ENCODE assay signal across 2 cellular contexts in the genomic region with DNA sequence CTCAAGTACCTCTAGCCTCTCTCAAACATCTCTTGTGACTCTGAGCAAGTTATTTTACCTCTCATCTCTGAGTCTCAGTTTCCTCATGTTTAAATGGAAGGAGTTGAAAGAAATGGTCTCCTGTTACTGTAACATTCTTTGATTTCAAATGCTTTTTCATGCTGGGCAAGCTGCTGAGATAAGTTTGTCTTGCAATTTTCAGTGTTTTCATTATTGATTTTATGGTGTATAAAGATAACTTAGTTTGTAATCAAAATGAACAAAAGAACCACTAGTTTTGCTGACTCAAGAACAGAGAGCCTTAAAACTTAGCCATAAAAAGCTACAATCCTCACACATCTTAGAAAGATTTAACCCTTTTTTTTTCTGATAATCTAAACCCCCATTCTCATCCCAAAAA.
TF ChIP-seq lines count a peak whose summit lies in the region.

No MANE protein-coding gene starts in this region.

TF ChIP-seq in GM23338, 12 proteins besides CTCF, POLR2A, EP300 and RAD21:
- TF ChIP-seq, protein P1, sequence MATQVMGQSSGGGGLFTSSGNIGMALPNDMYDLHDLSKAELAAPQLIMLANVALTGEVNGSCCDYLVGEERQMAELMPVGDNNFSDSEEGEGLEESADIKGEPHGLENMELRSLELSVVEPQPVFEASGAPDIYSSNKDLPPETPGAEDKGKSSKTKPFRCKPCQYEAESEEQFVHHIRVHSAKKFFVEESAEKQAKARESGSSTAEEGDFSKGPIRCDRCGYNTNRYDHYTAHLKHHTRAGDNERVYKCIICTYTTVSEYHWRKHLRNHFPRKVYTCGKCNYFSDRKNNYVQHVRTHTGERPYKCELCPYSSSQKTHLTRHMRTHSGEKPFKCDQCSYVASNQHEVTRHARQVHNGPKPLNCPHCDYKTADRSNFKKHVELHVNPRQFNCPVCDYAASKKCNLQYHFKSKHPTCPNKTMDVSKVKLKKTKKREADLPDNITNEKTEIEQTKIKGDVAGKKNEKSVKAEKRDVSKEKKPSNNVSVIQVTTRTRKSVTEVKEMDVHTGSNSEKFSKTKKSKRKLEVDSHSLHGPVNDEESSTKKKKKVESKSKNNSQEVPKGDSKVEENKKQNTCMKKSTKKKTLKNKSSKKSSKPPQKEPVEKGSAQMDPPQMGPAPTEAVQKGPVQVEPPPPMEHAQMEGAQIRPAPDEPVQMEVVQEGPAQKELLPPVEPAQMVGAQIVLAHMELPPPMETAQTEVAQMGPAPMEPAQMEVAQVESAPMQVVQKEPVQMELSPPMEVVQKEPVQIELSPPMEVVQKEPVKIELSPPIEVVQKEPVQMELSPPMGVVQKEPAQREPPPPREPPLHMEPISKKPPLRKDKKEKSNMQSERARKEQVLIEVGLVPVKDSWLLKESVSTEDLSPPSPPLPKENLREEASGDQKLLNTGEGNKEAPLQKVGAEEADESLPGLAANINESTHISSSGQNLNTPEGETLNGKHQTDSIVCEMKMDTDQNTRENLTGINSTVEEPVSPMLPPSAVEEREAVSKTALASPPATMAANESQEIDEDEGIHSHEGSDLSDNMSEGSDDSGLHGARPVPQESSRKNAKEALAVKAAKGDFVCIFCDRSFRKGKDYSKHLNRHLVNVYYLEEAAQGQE (IDR thresholded peaks at IDR 0.05; ENCODE audit: unreplicated experiment): no peak
- TF ChIP-seq JUNB (IDR thresholded peaks at IDR 0.05; ENCODE audit: unreplicated experiment) (no peak), POLR2AphosphoS5 (IDR thresholded peaks at IDR 0.05; ENCODE audit: low read depth) (no peak), ZNF331 (CRISPR knock-in tag; IDR thresholded peaks at IDR 0.05; ENCODE audit: low read depth) (no peak)

TF ChIP-seq in H1, 55 proteins besides CTCF, POLR2A, EP300 and RAD21:
- no peak for TF ChIP-seq TAF7 (optimal IDR thresholded peaks at IDR 0.05; ENCODE audit: borderline replicate concordance, low read depth, low read length)
- TF ChIP-seq SUZ12 (IDR thresholded peaks at IDR 0.05; ENCODE audit: low read length): no peak
- TF ChIP-seq NANOG (IDR thresholded peaks at IDR 0.05; ENCODE audit: insufficient read depth, low read depth, low read length, poor library complexity, severe bottlenecking): no peak
- TF ChIP-seq MAFK (IDR thresholded peaks at IDR 0.05; ENCODE audit: low read depth, low read length): no peak
- no peak for TF ChIP-seq SP2 (IDR thresholded peaks at IDR 0.05; ENCODE audit: low read length)
- no peak for TF ChIP-seq JUND (IDR thresholded peaks at IDR 0.05; ENCODE audit: low read length)
- TF ChIP-seq KDM5A (IDR thresholded peaks at IDR 0.05; ENCODE audit: low read length): no peak
- no peak for TF ChIP-seq BCL11A (IDR thresholded peaks at IDR 0.05; ENCODE audit: low read depth in 2 of 2, low read length in 2 of 2)
- TF ChIP-seq YY1 (IDR thresholded peaks at IDR 0.05; ENCODE audit: low read depth, low read length): no peak
- TF ChIP-seq NRF1 (IDR thresholded peaks at IDR 0.05; ENCODE audit: low read depth, low read length): no peak
- no peak for TF ChIP-seq SP4 (IDR thresholded peaks at IDR 0.05; ENCODE audit: low read length)
